8 cellular contexts compared by ENCODE assay signal in genomic region chr11:62710001-62710345, GRCh38.
DNase-seq lines count a peak whose midpoint lies in the region; TF ChIP-seq lines count a peak whose summit lies in the region.

No MANE protein-coding gene starts in this region.

- H4K20me1 ChIP-seq in OCI-LY3 (ENCODE audit: insufficient read depth, low read length): no peaks in the 10 kb centered on the region

- peaks cover 23% of the 10 kb centered on the region for H3K79me2 ChIP-seq in OCI-LY3 (ENCODE audit: low read length)

- H3K4me1 ChIP-seq in OCI-LY3 (ENCODE audit: low read length): peaks cover 28% of the 10 kb centered on the region
- H3K4me1 ChIP-seq in muscle layer of duodenum (ENCODE audit: control insufficient read depth in 1 of 2, insufficient read depth in 2 of 2, low read length in 2 of 2): peaks cover 23 to 44% of the 10 kb centered on the region in 2 donors

- H3K4me3 ChIP-seq in OCI-LY3 (ENCODE audit: low read length): peak overlapping the region; percentile 81
- H3K4me3 ChIP-seq in muscle layer of duodenum (ENCODE audit: low read depth in 1 of 2, low read length in 2 of 2): peak overlapping the region; percentile 70 to 76

- no peaks in the 10 kb centered on the region for H3K27me3 ChIP-seq in OCI-LY3 (ENCODE audit: low read depth, low read length)
- H3K27me3 ChIP-seq in muscle layer of duodenum (ENCODE audit: low read depth, low read length): no peaks in the 10 kb centered on the region

- TF ChIP-seq CTCF in OCI-LY3 (IDR thresholded peaks at IDR 0.05; ENCODE audit: low read depth, low read length): no peak

- H3K4me2 ChIP-seq in OCI-LY3 (ENCODE audit: low read length): peak overlapping the region; percentile 89

- peak overlapping the region; percentile 78 for H3K9ac ChIP-seq in OCI-LY3 (ENCODE audit: low read length)

- DNase-seq in DMS 273 (lab: John Stamatoyannopoulos, UW; ENCODE audit: unreplicated experiment) (peak; percentile 63), DMS 273 treated with DMSO at 0.1 percent for 48 hours (lab: John Stamatoyannopoulos, UW) (no peak), cerebellar cortex (ENCODE audit: low spot score) (peak; percentile 55), NCI-H2081 treated with DMSO at 0.1 percent for 48 hours (lab: John Stamatoyannopoulos, UW) (no peak), middle frontal gyrus (ENCODE audit: extremely low spot score, low spot score) (no peak)
- DNase-seq in central memory CD4-positive, alpha-beta T cell: no peak

- peaks cover 66% of the 10 kb centered on the region for H3K36me3 ChIP-seq in OCI-LY3 (replicated peaks; ENCODE audit: low read depth, low read length)
- H3K36me3 ChIP-seq in muscle layer of duodenum (ENCODE audit: control insufficient read depth in 1 of 2, insufficient read depth in 2 of 2, low read length in 2 of 2): peaks cover 24 to 32% of the 10 kb centered on the region in 2 donors

- H3K27ac ChIP-seq in OCI-LY3 (ENCODE audit: low read length) (peak overlapping the region; percentile 84), muscle layer of duodenum (ENCODE audit: low read length) (peak overlapping the region; percentile 94)

- H3K9me3 ChIP-seq in OCI-LY3 (ENCODE audit: insufficient read depth, low read length): no peaks in the 10 kb centered on the region
- H3K9me3 ChIP-seq in muscle layer of duodenum (ENCODE audit: control insufficient read depth in 1 of 2, low read length in 2 of 2): no peaks in the 10 kb centered on the region

- peak overlapping the region; percentile 63; the same call in 1 of the 2 replicates for H2AFZ ChIP-seq in OCI-LY3 (ENCODE audit: low read depth, low read length)

Comparison
In these comparisons a context has a peak if more than half of its experiments do, and no peak if none do; other contexts are left out.
1. DNase-seq: peak in DMS 273 (single experiment) and cerebellar cortex (single experiment); none in DMS 273 treated with DMSO at 0.1 percent for 48 hours (single experiment), NCI-H2081 treated with DMSO at 0.1 percent for 48 hours (single experiment), middle frontal gyrus (single experiment) and central memory CD4-positive, alpha-beta T cell (single experiment).